8 cellular contexts compared by ENCODE assay signal in genomic region chr3:133896002-133896761, GRCh38. TPM values are rescaled to one million over a fixed set of nuclear protein-coding genes. Genes with fewer than 3 reads are reported as not detected.
DNase-seq lines count a peak whose midpoint lies in the region; ATAC-seq and TF ChIP-seq lines count a peak whose summit lies in the region.

No MANE protein-coding gene starts in this region.

- H3K9me3 ChIP-seq in adipocyte (ENCODE audit: control insufficient read depth, low read length) (no peaks in the 10 kb centered on the region), iPS-20b (ENCODE audit: insufficient read depth, low read depth, low read length) (no peaks in the 10 kb centered on the region), spleen (no peaks in the 10 kb centered on the region), OCI-LY7 (ENCODE audit: low read length) (no peaks in the 10 kb centered on the region)

- no peaks in the 10 kb centered on the region for H3K4me1 Mint-ChIP-seq in activated T-cell treated with anti-CD3 and anti-CD28 coated beads, Interleukin-2, amount 50 U/mL, for 72 hours (ENCODE audit: low read depth)

- H3K79me2 ChIP-seq in OCI-LY7 (ENCODE audit: insufficient read depth, low read depth, low read length): no peaks in the 10 kb centered on the region

- intact Hi-C loops in spleen (cut with DNase I; ENCODE audit: low total_unique reads): no loop called here
- intact Hi-C loops in OCI-LY7 (cut with micrococcal nuclease; ENCODE audit: unreplicated experiment): no loop called here

- no peaks in the 10 kb centered on the region for H3K36me3 ChIP-seq in adipocyte (ENCODE audit: control insufficient read depth, insufficient read depth, low read length, severe bottlenecking)
- H3K36me3 ChIP-seq in iPS-20b (ENCODE audit: insufficient read depth, low read depth, low read length): no peaks in the 10 kb centered on the region
- no peaks in the 10 kb centered on the region for H3K36me3 ChIP-seq in spleen
- no peaks in the 10 kb centered on the region for H3K36me3 ChIP-seq in OCI-LY7 (ENCODE audit: insufficient read depth, low read length)

- H3K27me3 ChIP-seq in adipocyte (replicated peaks; ENCODE audit: control insufficient read depth, insufficient read depth, low read length) (peaks cover 13% of the 10 kb centered on the region), iPS-20b (ENCODE audit: insufficient read depth, low read length) (peaks cover 52% of the 10 kb centered on the region), spleen (replicated peaks in 1 of 7) (peaks cover 0 to 54% (median 27%) of the 10 kb centered on the region in 7 donors)

- BruUV-seq in OCI-LY7 (replicated peaks; lab: Mats Ljungman, UMichigan): no TSS peak

- H3K4me3 Mint-ChIP-seq in activated T-cell treated with anti-CD3 and anti-CD28 coated beads, Interleukin-2, amount 50 U/mL, for 72 hours: peak overlapping the region; percentile 80 to 85

- H4K20me1 ChIP-seq in OCI-LY7 (ENCODE audit: insufficient read depth, low read length): no peaks in the 10 kb centered on the region

- peak overlapping the region; percentile 71 for H3K9ac ChIP-seq in adipocyte (ENCODE audit: low read length)
- H3K9ac ChIP-seq in iPS-20b (ENCODE audit: low read depth, low read length): no peak overlapping the region; the same call in 1 of the 2 replicates

- no peaks in the 10 kb centered on the region for H3K9me2 ChIP-seq in OCI-LY7 (ENCODE audit: insufficient read depth, low read length)

- H3K27ac Mint-ChIP-seq in activated T-cell treated with anti-CD3 and anti-CD28 coated beads, Interleukin-2, amount 50 U/mL, for 72 hours: no peak overlapping the region

- no peak for TF ChIP-seq POLR2A in spleen (IDR thresholded peaks at IDR 0.05)

- H2AFZ ChIP-seq in OCI-LY7 (ENCODE audit: low read length): no peak overlapping the region

- H3K4me1 ChIP-seq in adipocyte (ENCODE audit: control insufficient read depth, insufficient read depth, low read length) (no peaks in the 10 kb centered on the region), iPS-20b (ENCODE audit: insufficient read depth, low read length) (peaks cover 7% of the 10 kb centered on the region; the same call in 1 of the 2 replicates), spleen (peaks cover 0 to 43% (median 31%) of the 10 kb centered on the region in 6 donors), OCI-LY7 (ENCODE audit: insufficient read depth, low read length, poor library complexity, severe bottlenecking) (no peaks in the 10 kb centered on the region)

- POLR2A ChIA-PET in OCI-LY7 (lab: Charles Lee): no interaction called here

- no peak overlapping the region for H3K4me2 ChIP-seq in OCI-LY7 (ENCODE audit: low read length)

- H3K27me3 Mint-ChIP-seq in activated T-cell treated with anti-CD3 and anti-CD28 coated beads, Interleukin-2, amount 50 U/mL, for 72 hours (ENCODE audit: low read depth): peaks cover 42% of the 10 kb centered on the region

- no peaks in the 10 kb centered on the region for H3K9me3 Mint-ChIP-seq in activated T-cell treated with anti-CD3 and anti-CD28 coated beads, Interleukin-2, amount 50 U/mL, for 72 hours

- peak; percentile 36 to 43 for ATAC-seq in activated T-cell treated with anti-CD3 and anti-CD28 coated beads, Interleukin-2, amount 50 U/mL, for 72 hours (replicated peaks in 1 of 2)

- CTCF ChIA-PET in OCI-LY7 (lab: Charles Lee; ENCODE audit: unreplicated experiment): no interaction called here

- 18 to 23% (median 21%) methylated on average over 33 to 37 of the region's 37 CpGs for WGBS in spleen, 5 donors

- H3K27ac ChIP-seq in iPS-20b (ENCODE audit: low read length): no peak overlapping the region
- H3K27ac ChIP-seq in spleen: peak overlapping the region in 6 of 8 donors; percentile 29 to 61 (median 52)
- no peak overlapping the region for H3K27ac ChIP-seq in OCI-LY7 (ENCODE audit: low read depth, low read length, poor library complexity, severe bottlenecking)

- peak in 1 of 2 donors; percentile 19 for DNase-seq in activated T-cell treated with anti-CD3 and anti-CD28 coated beads, Interleukin-2, amount 50 U/mL, for 72 hours
- DNase-seq in activated T-cell treated with anti-CD3 and anti-CD28 coated beads for 4 hours: no peak
- peak; percentile 39 for DNase-seq in adipocyte (ENCODE audit: low read depth)
- DNase-seq in spleen: no peak
- DNase-seq in dedifferentiated amniotic fluid mesenchymal stem cell (ENCODE audit: extremely low spot score): no peak
- DNase-seq in OCI-LY7 (ENCODE audit: low spot score): no peak
- DNase-seq in stimulated activated CD8-positive, alpha-beta memory T cell treated with anti-CD3 and anti-CD28 coated beads, Interleukin-4, amount 100 ng/mL, for 48 hours: no peak

- TF ChIP-seq CTCF in spleen (IDR thresholded peaks at IDR 0.05 in 8 of 11, conservative IDR thresholded peaks at IDR 0.05 in 3 of 11): no peak
- no peak for TF ChIP-seq CTCF in OCI-LY7 (conservative IDR thresholded peaks at IDR 0.05; ENCODE audit: low read length)

- no peaks in the 10 kb centered on the region for H3K36me3 Mint-ChIP-seq in activated T-cell treated with anti-CD3 and anti-CD28 coated beads, Interleukin-2, amount 50 U/mL, for 72 hours (ENCODE audit: insufficient read depth in 2 of 2)

- peak overlapping the region; percentile 84 for H3K4me3 ChIP-seq in adipocyte (ENCODE audit: low read length)
- H3K4me3 ChIP-seq in iPS-20b (ENCODE audit: low read length): peak overlapping the region; percentile 83
- H3K4me3 ChIP-seq in spleen: peak overlapping the region; percentile 47 to 71 (median 49)
- H3K4me3 ChIP-seq in OCI-LY7 (ENCODE audit: low read depth, low read length, poor library complexity, severe bottlenecking): no peak overlapping the region

RNA-seq across cellular contexts. Expression of gene RAB6B, which starts 0.5 kb away (rescaled TPM):
- 1 to 10 TPM; 2.6 to 7.2 TPM for total RNA-seq in activated T-cell treated with anti-CD3 and anti-CD28 coated beads, Interleukin-2, amount 50 U/mL, for 72 hours
- total RNA-seq in spleen (10 to 100 TPM in 2 of 7 donors, 1 to 10 TPM in 5; 6.1 to 20.4 (median 9.7) TPM), OCI-LY7 (2022) (not detected in 2 replicates)
- polyA plus RNA-seq in spleen: 1 to 10 TPM; 1.3 to 8.3 (median 6.7) TPM
- not detected in 2 replicates for total RNA-seq in OCI-LY7 (2014; rRNA removed; shearing (Covaris generic))

Comparison
In these comparisons a context has a peak if more than half of its experiments do, and no peak if none do; other contexts are left out.
1. H3K27ac ChIP-seq: peak in spleen (6 of 8); none in iPS-20b (single experiment) and OCI-LY7 (single experiment).